Comparison of ENCODE assay signal across 8 cellular contexts in genomic region chr22:37020192-37020479, GRCh38. TPM values are rescaled to one million over a fixed set of nuclear protein-coding genes. Genes with fewer than 3 reads are reported as not detected.
DNase-seq lines count a peak whose midpoint lies in the region; ATAC-seq, FAIRE-seq and TF ChIP-seq lines count a peak whose summit lies in the region.

No MANE protein-coding gene starts in this region.

- no peaks in the 10 kb centered on the region for H3K27me3 ChIP-seq in HUES6 (ENCODE audit: control insufficient read depth, insufficient read depth, low read length)

- H3K27ac Mint-ChIP-seq in Calu3 (ENCODE audit: unreplicated experiment) (peak overlapping the region; percentile 74), progenitor cell of endocrine pancreas (peak overlapping the region; percentile 97)
- peak overlapping the region; percentile 87 for H3K27ac Mint-ChIP-seq in activated CD8-positive, alpha-beta T cell treated with anti-CD3 and anti-CD28 coated beads, Interleukin-2, amount 10 ng/mL, durations not matched to agents 7 days and 5 days

- no peaks in the 10 kb centered on the region for H3K9me3 Mint-ChIP-seq in Calu3 (ENCODE audit: low read depth, unreplicated experiment)
- no peaks in the 10 kb centered on the region for H3K9me3 Mint-ChIP-seq in activated CD8-positive, alpha-beta T cell treated with anti-CD3 and anti-CD28 coated beads, Interleukin-2, amount 10 ng/mL, durations not matched to agents 7 days and 5 days (ENCODE audit: insufficient read depth)
- no peaks in the 10 kb centered on the region for H3K9me3 Mint-ChIP-seq in progenitor cell of endocrine pancreas (ENCODE audit: low read depth)

- H3K4me1 Mint-ChIP-seq in Calu3 (ENCODE audit: low read depth, unreplicated experiment) (peaks cover 44% of the 10 kb centered on the region), progenitor cell of endocrine pancreas (ENCODE audit: low read depth) (peaks cover 34% of the 10 kb centered on the region)
- H3K4me1 Mint-ChIP-seq in activated CD8-positive, alpha-beta T cell treated with anti-CD3 and anti-CD28 coated beads, Interleukin-2, amount 10 ng/mL, durations not matched to agents 7 days and 5 days (ENCODE audit: low read depth): peaks cover 24% of the 10 kb centered on the region

- no TSS peak for BruUV-seq in Calu3 (replicated peaks; lab: Mats Ljungman, UMichigan)

- H3K36me3 Mint-ChIP-seq in Calu3 (ENCODE audit: insufficient read depth, unreplicated experiment) (peaks cover 70% of the 10 kb centered on the region), progenitor cell of endocrine pancreas (ENCODE audit: insufficient read depth) (peaks cover 14% of the 10 kb centered on the region)
- peaks cover 2% of the 10 kb centered on the region for H3K36me3 Mint-ChIP-seq in activated CD8-positive, alpha-beta T cell treated with anti-CD3 and anti-CD28 coated beads, Interleukin-2, amount 10 ng/mL, durations not matched to agents 7 days and 5 days (ENCODE audit: low read depth)

- no peaks in the 10 kb centered on the region for H3K9me3 ChIP-seq in HUES6 (ENCODE audit: control insufficient read depth, insufficient read depth, low read depth, low read length)

- H3K27ac ChIP-seq in HUES6 (ENCODE audit: low read depth, low read length): peak overlapping the region; percentile 75; the same call in 1 of the 2 replicates

- DNase-seq in Calu3: no peak
- DNase-seq in activated CD8-positive, alpha-beta T cell treated with anti-CD3 and anti-CD28 coated beads, Interleukin-2, amount 10 ng/mL, durations not matched to agents 7 days and 5 days: peak; percentile 26
- DNase-seq in Right ventricle myocardium superior: no peak
- no peak for DNase-seq in progenitor cell of endocrine pancreas (ENCODE audit: low spot score, unreplicated experiment)
- no peak for DNase-seq in D721Med (ENCODE audit: insufficient read length, low spot score)
- no peak for DNase-seq in HuH-7 (ENCODE audit: low spot score)

- H3K27me3 Mint-ChIP-seq in Calu3 (ENCODE audit: unreplicated experiment): no peaks in the 10 kb centered on the region
- peaks cover 2% of the 10 kb centered on the region for H3K27me3 Mint-ChIP-seq in activated CD8-positive, alpha-beta T cell treated with anti-CD3 and anti-CD28 coated beads, Interleukin-2, amount 10 ng/mL, durations not matched to agents 7 days and 5 days (ENCODE audit: low read depth)
- no peaks in the 10 kb centered on the region for H3K27me3 Mint-ChIP-seq in progenitor cell of endocrine pancreas

- peak; percentile 7 for ATAC-seq in activated CD8-positive, alpha-beta T cell treated with anti-CD3 and anti-CD28 coated beads, Interleukin-2, amount 10 ng/mL, durations not matched to agents 7 days and 5 days
- peak; percentile 34 for ATAC-seq in Right ventricle myocardium superior (ENCODE audit: poor library complexity)
- no peak for ATAC-seq in GM18870 (IDR thresholded peaks at IDR 0.05; ENCODE audit: unreplicated experiment)

- POLR2A ChIA-PET in activated CD8-positive, alpha-beta T cell treated with anti-CD3 and anti-CD28 coated beads, Interleukin-2, amount 10 ng/mL, durations not matched to agents 7 days and 5 days (lab: Charles Lee): interaction anchor here (0.8 kb wide), 1 partner anchor 824 kb away, joined by 3 read pairs; the partner anchor contains the start of gene ANKRD54

- H3K4me3 Mint-ChIP-seq in Calu3 (ENCODE audit: low read depth, unreplicated experiment) (peak overlapping the region; percentile 95), progenitor cell of endocrine pancreas (ENCODE audit: low read depth) (peak overlapping the region; percentile 95)
- peak overlapping the region; percentile 88 for H3K4me3 Mint-ChIP-seq in activated CD8-positive, alpha-beta T cell treated with anti-CD3 and anti-CD28 coated beads, Interleukin-2, amount 10 ng/mL, durations not matched to agents 7 days and 5 days

- FAIRE-seq in D721Med (lab: Jason Lieb, UNC): no peak

- H3K36me3 ChIP-seq in HUES6 (ENCODE audit: control insufficient read depth, insufficient read depth, low read length): peaks cover 29% of the 10 kb centered on the region

- TF ChIP-seq CTCF in Calu3 (IDR thresholded peaks at IDR 0.05; ENCODE audit: unreplicated experiment) (no peak), progenitor cell of endocrine pancreas (IDR thresholded peaks at IDR 0.05; ENCODE audit: unreplicated experiment) (peak; percentile 5), D721Med (IDR thresholded peaks at IDR 0.05; ENCODE audit: insufficient read depth, missing control alignments) (no peak)

- H3K4me3 ChIP-seq in HUES6 (ENCODE audit: low read depth, low read length): peak overlapping the region; percentile 79

- intact Hi-C loops in Calu3 (cut with micrococcal nuclease; ENCODE audit: unreplicated experiment): no loop called here
- intact Hi-C loops in Right ventricle myocardium superior (cut with DNase I): no loop called here

- CTCF ChIA-PET in Calu3 (lab: Charles Lee): interaction anchor here (0.6 to 2.7 kb wide), 4 partner anchors 12 to 164 kb away, joined by 3 to 12 read pairs (median 4); partner anchors contain the start of gene KCTD17
- CTCF ChIA-PET in activated CD8-positive, alpha-beta T cell treated with anti-CD3 and anti-CD28 coated beads, Interleukin-2, amount 10 ng/mL, durations not matched to agents 7 days and 5 days (lab: Charles Lee): interaction anchor here (0.7 to 3.0 kb wide), 11 partner anchors 9 to 240 kb away, joined by 3 to 13 read pairs (median 3); a partner anchor contains a TSS

- H3K9ac ChIP-seq in HUES6 (ENCODE audit: low read length): peak overlapping the region; percentile 86

- peaks cover 23% of the 10 kb centered on the region; the same call in 1 of the 2 replicates for H3K4me1 ChIP-seq in HUES6 (ENCODE audit: control insufficient read depth, insufficient read depth, low read length)

RNA-seq across cellular contexts. Expression of gene MPST, which starts 0.6 kb away (rescaled TPM):
- total RNA-seq in Calu3 (2022) (60.8 and 73.0 TPM in 2 replicates), Right ventricle myocardium superior (60.3 TPM), progenitor cell of endocrine pancreas (98.2 and 101 TPM in 2 replicates)
- 10 to 100 TPM; 28.5 to 33.6 TPM for total RNA-seq in activated CD8-positive, alpha-beta T cell treated with anti-CD3 and anti-CD28 coated beads, Interleukin-2, amount 10 ng/mL, durations not matched to agents 7 days and 5 days

RNA-seq across cellular contexts. Expression of gene TST, which starts 0.9 kb away (rescaled TPM):
- total RNA-seq in Calu3 (2022) (52.2 and 64.7 TPM in 2 replicates), Right ventricle myocardium superior (63.5 TPM), progenitor cell of endocrine pancreas (41.9 and 44.5 TPM in 2 replicates)
- 1 to 10 TPM; 8.3 to 9.4 TPM for total RNA-seq in activated CD8-positive, alpha-beta T cell treated with anti-CD3 and anti-CD28 coated beads, Interleukin-2, amount 10 ng/mL, durations not matched to agents 7 days and 5 days

RNA-seq across cellular contexts. Expression of gene KCTD17, which starts 31.4 kb away (rescaled TPM):
- total RNA-seq in Calu3 (2022) (19.6 and 19.8 TPM in 2 replicates), Right ventricle myocardium superior (8.9 TPM), progenitor cell of endocrine pancreas (37.3 and 38.8 TPM in 2 replicates)
- 10 to 100 TPM; 34.3 to 35.9 TPM for total RNA-seq in activated CD8-positive, alpha-beta T cell treated with anti-CD3 and anti-CD28 coated beads, Interleukin-2, amount 10 ng/mL, durations not matched to agents 7 days and 5 days
